ENCODE assay signal across 8 cellular contexts in genomic region chr13:95552539-95553270, GRCh38. TPM values are rescaled to one million over a fixed set of nuclear protein-coding genes. Genes with fewer than 3 reads are reported as not detected.
A peak's percentile ranks its signal among the peaks of the same experiment; 100 is the strongest.
DNase-seq lines count a peak whose midpoint lies in the region; ATAC-seq and TF ChIP-seq lines count a peak whose summit lies in the region.

CLDN10 (plus strand) TSS chr13:95552720; CDS start chr13:95552754, 34 bp downstream.

- peaks cover 5% of the 10 kb centered on the region for H3K36me3 Mint-ChIP-seq in glutamatergic neuron (ENCODE audit: unreplicated experiment)

- H3K27ac Mint-ChIP-seq in glutamatergic neuron (ENCODE audit: unreplicated experiment): peak within 1 kb of the TSS; percentile 71

- H3K9ac ChIP-seq in NT2/D1 (ENCODE audit: insufficient read length, low read depth): peak within 1 kb of the TSS; percentile 85

- peaks cover 4% of the 10 kb centered on the region for H3K36me3 ChIP-seq in NT2/D1 (ENCODE audit: insufficient read depth, insufficient read length, low read length)

- no peaks in the 10 kb centered on the region for H3K9me3 ChIP-seq in NT2/D1 (ENCODE audit: insufficient read depth, low read length)

- TF ChIP-seq CTCF in glutamatergic neuron (IDR thresholded peaks at IDR 0.05; ENCODE audit: partially characterized antibody, unreplicated experiment): peak; percentile 81

- peak; percentile 51 for ATAC-seq in GM18502 (IDR thresholded peaks at IDR 0.05; ENCODE audit: poor library complexity, unreplicated experiment)

- peaks cover 8% of the 10 kb centered on the region for H3K4me1 ChIP-seq in NT2/D1 (ENCODE audit: insufficient read depth, insufficient read length)

- H3K4me3 ChIP-seq in NT2/D1 (ENCODE audit: insufficient read length, low read depth): peak within 1 kb of the TSS; percentile 81

- no peaks in the 10 kb centered on the region for H3K27me3 ChIP-seq in NT2/D1 (ENCODE audit: insufficient read depth, insufficient read length)

- DNase-seq in NT2/D1 (ENCODE audit: low read depth, low spot score): peak; percentile 63
- peak; percentile 84 for DNase-seq in glutamatergic neuron
- peak; percentile 77 for DNase-seq in retina
- no peak for DNase-seq in NCI-H2196 treated with DMSO at 0.1 percent for 48 hours (lab: John Stamatoyannopoulos, UW; ENCODE audit: unreplicated experiment)
- DNase-seq in GOT3 (lab: John Stamatoyannopoulos, UW): no peak
- no peak for DNase-seq in SKM-1 (lab: John Stamatoyannopoulos, UW; ENCODE audit: unreplicated experiment)
- DNase-seq in NCI-H1105 treated with DMSO at 0.1 percent for 48 hours (lab: John Stamatoyannopoulos, UW): no peak

- H3K4me1 Mint-ChIP-seq in glutamatergic neuron (ENCODE audit: low read depth, unreplicated experiment): no peaks in the 10 kb centered on the region

- H3K4me3 Mint-ChIP-seq in glutamatergic neuron (ENCODE audit: unreplicated experiment): peak within 1 kb of the TSS; percentile 87

- peaks cover 2% of the 10 kb centered on the region for H3K27me3 Mint-ChIP-seq in glutamatergic neuron (ENCODE audit: unreplicated experiment)

- peaks cover 6% of the 10 kb centered on the region for H3K9me3 Mint-ChIP-seq in glutamatergic neuron (ENCODE audit: unreplicated experiment)

RNA-seq across cellular contexts. Expression of gene CLDN10, which starts in this region (rescaled TPM):
- total RNA-seq in glutamatergic neuron (ENCODE audit: unreplicated experiment): 8.3 TPM

Comparison
In these comparisons a context has a peak if more than half of its experiments do, and no peak if none do; other contexts are left out.
1. DNase-seq: peak in NT2/D1 (single experiment), glutamatergic neuron (single experiment) and retina (single experiment); none in NCI-H2196 treated with DMSO at 0.1 percent for 48 hours (single experiment), GOT3 (single experiment), SKM-1 (single experiment) and NCI-H1105 treated with DMSO at 0.1 percent for 48 hours (single experiment).